Comparison of ENCODE assay signal across 8 cellular contexts in the genomic region with DNA sequence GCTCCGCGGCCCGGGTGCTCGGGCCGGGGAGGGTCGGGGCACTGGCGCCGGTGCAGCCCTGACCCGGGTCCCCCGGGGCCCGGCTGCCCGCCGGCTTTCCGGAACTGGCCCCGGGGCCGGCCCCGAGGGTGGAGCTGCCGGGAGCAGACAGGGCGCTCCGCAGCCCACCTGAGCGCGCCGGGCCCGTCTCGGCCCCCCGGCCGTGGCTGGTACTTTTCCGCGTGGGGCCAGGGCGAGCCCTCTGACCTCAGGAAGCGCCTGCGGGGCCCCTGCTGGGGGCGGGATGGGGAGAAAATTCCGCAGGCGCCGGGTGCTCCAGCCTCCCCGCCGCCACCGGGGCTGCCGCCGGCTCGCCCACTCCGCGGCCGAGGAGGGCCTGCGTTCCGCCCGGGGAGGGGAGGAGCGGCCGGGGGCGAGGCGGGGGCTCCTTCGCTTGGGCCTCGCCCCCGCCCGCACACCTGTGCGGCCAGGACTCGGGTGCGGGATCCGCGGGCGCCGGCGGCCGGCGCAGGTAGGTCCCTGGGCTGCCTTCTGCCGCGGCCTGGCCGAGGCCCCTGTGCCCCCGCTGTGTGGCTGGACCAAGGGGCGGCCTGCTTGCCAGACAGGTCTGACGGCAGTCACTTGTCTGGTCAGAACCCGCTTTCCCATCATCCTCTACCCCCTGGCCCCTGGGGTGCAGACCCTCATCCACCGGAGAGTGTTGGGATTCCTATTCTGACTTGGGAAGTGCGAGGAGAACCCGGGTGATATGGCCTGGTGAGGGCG. TPM values are rescaled to one million over a fixed set of nuclear protein-coding genes. Genes with fewer than 3 reads are reported as not detected.
DNase-seq lines count a peak whose midpoint lies in the region; ATAC-seq and TF ChIP-seq lines count a peak whose summit lies in the region.

No MANE protein-coding gene starts in this region.

- no peak for TF ChIP-seq CTCF in lung (IDR thresholded peaks at IDR 0.05; ENCODE audit: control extremely low read depth, extremely low read depth)
- no peak for TF ChIP-seq CTCF in transverse colon (IDR thresholded peaks at IDR 0.05)

- H3K4me1 ChIP-seq in lung (ENCODE audit: control insufficient read depth in 2 of 2, insufficient read depth in 2 of 2, low read length in 2 of 2) (peaks cover 20 to 27% of the 10 kb centered on the region in 2 donors), transverse colon (peaks cover 30 to 54% (median 48%) of the 10 kb centered on the region in 4 donors)

- ATAC-seq in lung (ENCODE audit: insufficient read depth, low FRiP score): no peak
- no peak for ATAC-seq in HG03139 (IDR thresholded peaks at IDR 0.05; ENCODE audit: unreplicated experiment)

- no peak for TF ChIP-seq EP300 in transverse colon (IDR thresholded peaks at IDR 0.05; ENCODE audit: low read depth)

- H3K27me3 ChIP-seq in lung (ENCODE audit: control insufficient read depth, insufficient read depth) (no peaks in the 10 kb centered on the region), transverse colon (no peaks in the 10 kb centered on the region)

- H3K36me3 ChIP-seq in lung (ENCODE audit: control insufficient read depth in 2 of 2, insufficient read depth in 2 of 2, low read length in 2 of 2): peaks cover 4 to 16% of the 10 kb centered on the region in 2 donors
- H3K36me3 ChIP-seq in transverse colon: peaks cover 0 to 9% (median 3%) of the 10 kb centered on the region in 4 donors

- DNase-seq in activated CD8-positive, alpha-beta memory T cell treated with anti-CD3 and anti-CD28 coated beads for 24 hours: peak; percentile 78
- no peak for DNase-seq in activated CD8-positive, alpha-beta memory T cell treated with anti-CD3 and anti-CD28 coated beads, Interleukin-2, amount 50 U/mL, for 4 hours
- peak; percentile 41 for DNase-seq in NCI-H69 (lab: John Stamatoyannopoulos, UW)
- DNase-seq in cerebellum (ENCODE audit: low spot score): peak; percentile 53
- DNase-seq in lung (ENCODE audit: low spot score): peak; percentile 39
- DNase-seq in transverse colon: peak; percentile 33
- no peak for DNase-seq in NCI-H2196 (lab: John Stamatoyannopoulos, UW; ENCODE audit: unreplicated experiment)

- H3K4me3 ChIP-seq in lung (peak overlapping the region; percentile 81), transverse colon (peak overlapping the region; percentile 93 to 99 (median 95))

- H3K9me3 ChIP-seq in lung (ENCODE audit: control insufficient read depth in 2 of 2, insufficient read depth in 1 of 2, low read length in 1 of 2) (no peaks in the 10 kb centered on the region), transverse colon (no peaks in the 10 kb centered on the region)

- in situ Hi-C loops in transverse colon (cut with MboI; ENCODE audit: low pct_ligation_motif_present in 1 of 4, low pct_unique_long_range_greater_than_20kb in 1 of 4, low sequenced_read_pairs in 3 of 4): no loop called here

- 1% methylated on average over 23 to 77 of the region's 77 CpGs for WGBS in lung, 2 donors
- WGBS in transverse colon (ENCODE audit: low coverage in 1 of 2), 2 donors: 1% methylated on average over 17 of the region's 77 CpGs; no CpG with 5 or more reads in 1 of the 2 donors

- H3K27ac ChIP-seq in lung (ENCODE audit: low read depth in 1 of 2, low read length in 1 of 2) (peak overlapping the region; percentile 97 to 99), transverse colon (peak overlapping the region; percentile 96 to 97 (median 96))

- no peak for TF ChIP-seq POLR2A in transverse colon (IDR thresholded peaks at IDR 0.05)

- intact Hi-C loops in transverse colon (cut with DNase I; ENCODE audit: low total_unique reads): no loop called here

RNA-seq across cellular contexts. Expression of gene FURIN, which starts 3.5 kb away (rescaled TPM):
- total RNA-seq in cerebellum: 11.3 TPM
- total RNA-seq in lung: 100 to 1,000 TPM in 1 of 2 donors, 10 to 100 TPM in 1; 57.1 to 113 TPM
- polyA plus RNA-seq in lung: 100 to 1,000 TPM in 1 of 2 donors, 10 to 100 TPM in 1; 71.2 to 159 TPM
- total RNA-seq in transverse colon: 100 to 1,000 TPM in 1 of 4 donors, 10 to 100 TPM in 3; 64.6 to 109 (median 80.6) TPM

RNA-seq across cellular contexts. Expression of gene FES, which starts 12.4 kb away (rescaled TPM):
- 10.2 TPM for total RNA-seq in cerebellum
- 10 to 100 TPM; 48.1 to 62.9 TPM for total RNA-seq in lung
- 100 to 1,000 TPM in 1 of 2 donors, 10 to 100 TPM in 1; 25.7 to 104 TPM for polyA plus RNA-seq in lung
- total RNA-seq in transverse colon: 10 to 100 TPM in 3 of 4 donors, 1 to 10 TPM in 1; 7.0 to 18.3 (median 14.0) TPM

RNA-seq across cellular contexts. Expression of gene MAN2A2, which starts 31.2 kb away (rescaled TPM):
- total RNA-seq in cerebellum: 51.9 TPM
- total RNA-seq in lung: 10 to 100 TPM; 34.1 to 80.6 TPM
- 10 to 100 TPM; 39.7 to 82.9 TPM for polyA plus RNA-seq in lung
- 100 to 1,000 TPM in 2 of 4 donors, 10 to 100 TPM in 2; 46.8 to 109 (median 86.4) TPM for total RNA-seq in transverse colon

Comparison
In these comparisons a context has a peak if more than half of its experiments do, and no peak if none do; other contexts are left out.
1. DNase-seq: peak in activated CD8-positive, alpha-beta memory T cell treated with anti-CD3 and anti-CD28 coated beads for 24 hours (single experiment), NCI-H69 (single experiment), cerebellum (single experiment), lung (single experiment) and transverse colon (single experiment); none in activated CD8-positive, alpha-beta memory T cell treated with anti-CD3 and anti-CD28 coated beads, Interleukin-2, amount 50 U/mL, for 4 hours (single experiment) and NCI-H2196 (single experiment).